ENCODE assay signal across 9 cellular contexts in the genomic region with DNA sequence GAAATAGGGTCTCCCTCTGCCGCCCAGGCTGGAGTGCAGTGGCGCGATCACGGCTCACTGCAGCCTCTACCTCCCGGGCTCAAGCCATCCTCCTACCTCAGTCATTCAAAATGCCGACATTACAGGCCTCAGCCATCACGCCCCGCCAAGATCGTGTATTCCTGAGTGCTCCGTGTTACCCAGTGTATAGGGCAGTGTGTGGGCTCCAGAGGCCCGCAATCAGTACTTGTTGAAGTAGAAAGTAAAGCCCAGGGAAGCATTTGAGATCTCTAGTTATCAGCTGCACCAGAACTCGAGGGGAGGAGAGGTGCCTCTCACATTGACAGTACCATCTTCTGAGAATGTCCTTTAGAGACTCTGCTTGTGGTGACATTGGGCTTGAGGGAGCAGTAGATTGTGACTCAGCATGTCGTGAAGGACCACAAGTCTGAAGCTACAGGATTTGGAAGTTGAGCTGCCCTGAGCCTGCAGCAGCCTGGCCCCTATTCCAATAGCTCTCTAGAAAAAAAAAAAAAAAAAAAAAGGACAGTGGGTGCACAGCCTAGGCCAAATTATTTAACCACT. TPM values are rescaled to one million over a fixed set of nuclear protein-coding genes. Genes with fewer than 3 reads are reported as not detected.
DNase-seq lines count a peak whose midpoint lies in the region; ATAC-seq, FAIRE-seq and TF ChIP-seq lines count a peak whose summit lies in the region.
"Had no signal": no experiment of that assay in that cellular context is flagged by ENCODE, and none has a peak within 500 bp of the region (broad histone marks: within the 10 kb centered on the region; RNA-seq: fewer than 3 reads in every experiment).

No MANE protein-coding gene starts in this region.

- TF ChIP-seq CTCF in HepG2 (CRISPR knock-in tag; IDR thresholded peaks at IDR 0.05) (no peak), right lobe of liver (IDR thresholded peaks at IDR 0.05) (no peak), fibroblast of lung (conservative IDR thresholded peaks at IDR 0.05 in 1 of 2, IDR thresholded peaks at IDR 0.05 in 1 of 2; ENCODE audit: low read depth in 1 of 2, low read length in 2 of 2) (no peak)

- TF ChIP-seq RAD21 in HepG2 (CRISPR knock-in tag; IDR thresholded peaks at IDR 0.05): 0 out of 2 replicates have a peak, but pooled peaks have one; percentile 7

- TF ChIP-seq POLR2A in HepG2 (IDR thresholded peaks at IDR 0.05; ENCODE audit: insufficient read depth in 1 of 2, low read depth in 2 of 2, low read length in 2 of 2): no peak
- TF ChIP-seq POLR2A in right lobe of liver (IDR thresholded peaks at IDR 0.05): no peak

- intact Hi-C loops in HepG2 (cut with micrococcal nuclease; ENCODE audit: unreplicated experiment): loop anchor here (2.0 kb wide), 1 partner anchor 30 kb away; the partner anchor contains the start of gene SPHK1
- intact Hi-C loops in right lobe of liver (cut with DNase I): no loop called here

- H3K4me2 ChIP-seq in HepG2 (ENCODE audit: low read depth, low read length) (peak overlapping the region; percentile 96), fibroblast of lung (ENCODE audit: extremely low read depth, insufficient read depth, low read length) (no peak overlapping the region)

- H3K27me3 ChIP-seq in HepG2 (ENCODE audit: control insufficient read depth in 1 of 2, insufficient read depth in 2 of 2, low read length in 2 of 2): no peaks in the 10 kb centered on the region; a peak in 1 of 5 replicates
- no peaks in the 10 kb centered on the region for H3K27me3 ChIP-seq in right lobe of liver
- H3K27me3 ChIP-seq in fibroblast of lung (ENCODE audit: control insufficient read depth, insufficient read depth, low read length): no peaks in the 10 kb centered on the region
- H3K27me3 ChIP-seq: upper lobe of left lung had no signal

- DNase-seq in HepG2 (ENCODE audit: low spot score) (no peak), right lobe of liver (no peak), RPMI8226 (peak; percentile 23), fibroblast of lung (ENCODE audit: low read depth in 2 of 2) (no peak), mesenteric fat pad (ENCODE audit: low spot score) (no peak)
- no peak for DNase-seq in activated CD8-positive, alpha-beta memory T cell treated with anti-CD3 and anti-CD28 coated beads, Interleukin-2, amount 50 U/mL, for 48 hours

- POLR2A ChIA-PET in HepG2 (lab: Yijun Ruan, JAX): interaction anchor here (0.6 to 24.7 kb wide), 6 partner anchors 9 to 469 kb away, joined by 3 to 1379 read pairs (median 8); partner anchors contain the start of gene SPHK1

- H3K4me1 ChIP-seq in HepG2 (ENCODE audit: insufficient read depth, low read length): peaks cover 64% of the 10 kb centered on the region
- peaks cover 0 to 27% (median 4%) of the 10 kb centered on the region in 4 donors for H3K4me1 ChIP-seq in right lobe of liver
- no peaks in the 10 kb centered on the region for H3K4me1 ChIP-seq in fibroblast of lung (ENCODE audit: control insufficient read depth, extremely low read depth, insufficient read depth, low read length)

- H3K79me2 ChIP-seq in HepG2 (ENCODE audit: insufficient read depth, low read length) (peaks cover 35% of the 10 kb centered on the region), fibroblast of lung (ENCODE audit: control insufficient read depth, insufficient read depth, low read length) (peaks cover 12% of the 10 kb centered on the region)

- H3K27ac ChIP-seq in HepG2 (ENCODE audit: extremely low read length, insufficient read depth, low read length): peak overlapping the region; percentile 99
- H3K27ac ChIP-seq in right lobe of liver: no peak overlapping the region
- no peak overlapping the region for H3K27ac ChIP-seq in fibroblast of lung (ENCODE audit: insufficient read depth, low read length)

- H3K9ac ChIP-seq in HepG2 (ENCODE audit: insufficient read depth, low read depth, low read length) (peak overlapping the region; percentile 96), fibroblast of lung (ENCODE audit: insufficient read depth, low read length) (no peak overlapping the region)

- FAIRE-seq in HepG2 (lab: Jason Lieb, UNC): no peak

- H4K20me1 ChIP-seq in HepG2 (ENCODE audit: insufficient read depth, low read length) (no peaks in the 10 kb centered on the region), fibroblast of lung (ENCODE audit: control insufficient read depth, extremely low read depth, insufficient read depth, low read length) (no peaks in the 10 kb centered on the region)

- ATAC-seq in HepG2 (no peak), right lobe of liver (no peak), HG02763 (IDR thresholded peaks at IDR 0.05; ENCODE audit: unreplicated experiment) (no peak), GM19463 (IDR thresholded peaks at IDR 0.05; ENCODE audit: unreplicated experiment) (no peak)

- peak overlapping the region; percentile 70 for H2AFZ ChIP-seq in HepG2 (ENCODE audit: low read length)
- H2AFZ ChIP-seq in fibroblast of lung (ENCODE audit: low read length): peak overlapping the region; percentile 5

- no TSS peak for BruUV-seq in HepG2 (replicated peaks; lab: Mats Ljungman, UMichigan)

- in situ Hi-C loops in HepG2 (cut with HindIII; ENCODE audit: extremely low pct_ligation_motif_present, low pct_unique_long_range_greater_than_20kb): loop anchor here (5.0 kb wide), 1 partner anchor 32 kb away; no protein-coding TSS in a partner anchor

- no peak for TF ChIP-seq EP300 in HepG2 (IDR thresholded peaks at IDR 0.05; ENCODE audit: low read depth in 2 of 2, low read length in 2 of 2)
- TF ChIP-seq EP300 in HepG2 (CRISPR knock-in tag; IDR thresholded peaks at IDR 0.05; ENCODE audit: borderline replicate concordance): no peak

- H3K9me3 ChIP-seq in HepG2 (ENCODE audit: low read length) (no peaks in the 10 kb centered on the region), right lobe of liver (no peaks in the 10 kb centered on the region), fibroblast of lung (ENCODE audit: control insufficient read depth, insufficient read depth, low read depth, low read length) (no peaks in the 10 kb centered on the region)
- H3K9me3 ChIP-seq: upper lobe of left lung had no signal

- H3K36me3 ChIP-seq in HepG2 (replicated peaks in 1 of 2; ENCODE audit: control insufficient read depth in 1 of 2, insufficient read depth in 2 of 2, low read length in 2 of 2) (no peaks in the 10 kb centered on the region; a peak in 1 of 5 replicates), right lobe of liver (no peaks in the 10 kb centered on the region), fibroblast of lung (ENCODE audit: control insufficient read depth, insufficient read depth, low read length) (no peaks in the 10 kb centered on the region)
- H3K36me3 ChIP-seq: upper lobe of left lung had no signal

- peak overlapping the region; percentile 87 to 99 (median 98) for H3K4me3 ChIP-seq in HepG2 (replicated peaks in 1 of 3; ENCODE audit: insufficient read depth in 1 of 3, low read depth in 2 of 3, low read length in 3 of 3)
- no peak overlapping the region for H3K4me3 ChIP-seq in right lobe of liver
- H3K4me3 ChIP-seq in fibroblast of lung (replicated peaks in 1 of 4; ENCODE audit: control extremely low read depth in 1 of 4, insufficient read depth in 1 of 4, low read depth in 3 of 4, low read length in 4 of 4): no peak overlapping the region

- CTCF ChIA-PET in HepG2 (lab: Yijun Ruan, JAX; ENCODE audit: low intra/inter-chr PET ratio, low total read pairs): interaction anchor here (1.8 kb wide), 1 partner anchor 31 kb away, joined by 6 read pairs; no protein-coding TSS in a partner anchor

- 1% methylated on average over 12 of the region's 13 CpGs for WGBS in HepG2 (ENCODE audit: low lambda C conversion rate)
- WGBS in right lobe of liver (ENCODE audit: insufficient coverage, low coverage, low lambda C conversion rate, missing lambda C conversion rate): 58% methylated on average over 10 of the region's 13 CpGs

RNA-seq across cellular contexts. Expression of gene PRPSAP1, which starts 1.1 kb away (rescaled TPM):
- total RNA-seq in HepG2 (2016; rRNA removed; fragmentation: Illumina TruSeq; extraction: Trizol): 91.1 and 115 TPM in 2 replicates
- 50.9 and 56.3 TPM in 2 replicates for total RNA-seq in HepG2 (2016; cell fraction: cytosol; rRNA removed; fragmentation: Illumina TruSeq; extraction: Trizol; ENCODE audit: low read depth)
- total RNA-seq in HepG2 (2016; cell fraction: insoluble cytoplasmic fraction; rRNA removed; fragmentation: Illumina TruSeq; extraction: Trizol): 93.8 and 106 TPM in 2 replicates
- total RNA-seq in HepG2 (2016; cell fraction: membrane; rRNA removed; fragmentation: Illumina TruSeq; extraction: Trizol): 62.1 and 63.3 TPM in 2 replicates
- 97.5 and 106 TPM in 2 replicates for total RNA-seq in HepG2 (2016; cell fraction: nucleus; rRNA removed; fragmentation: Illumina TruSeq; extraction: Trizol)
- polyA plus RNA-seq in HepG2 (2011; rRNA removed): 314 and 325 TPM in 2 replicates
- polyA plus RNA-seq in HepG2 (2011; cell fraction: cytosol; rRNA removed): 244 and 264 TPM in 2 replicates
- 676 and 852 TPM in 2 replicates for polyA plus RNA-seq in HepG2 (2011; cell fraction: nucleus; rRNA removed)
- polyA plus RNA-seq in HepG2 (2012): 192 and 251 TPM in 2 replicates
- polyA plus RNA-seq in HepG2 (2016; cell fraction: cytosol; fragmentation: Illumina TruSeq; extraction: Trizol; ENCODE audit: low read depth): 24.9 and 31.2 TPM in 2 replicates
- 142 and 162 TPM in 2 replicates for polyA plus RNA-seq in HepG2 (2016; cell fraction: insoluble cytoplasmic fraction; fragmentation: Illumina TruSeq; extraction: Trizol; ENCODE audit: low read depth)
- 50.3 and 53.9 TPM in 2 replicates for polyA plus RNA-seq in HepG2 (2016; cell fraction: membrane; fragmentation: Illumina TruSeq; extraction: Trizol; ENCODE audit: low read depth)
- polyA plus RNA-seq in HepG2 (2016; cell fraction: nucleus; fragmentation: Illumina TruSeq; extraction: Trizol; ENCODE audit: insufficient read depth, low read depth): 198 and 200 TPM in 2 replicates
- 54.9 and 219 TPM in 2 replicates for polyA minus RNA-seq in HepG2 (2011; rRNA and poly(A)+ RNA removed; ENCODE audit: low replicate concordance)
- 108 and 118 TPM in 2 replicates for polyA minus RNA-seq in HepG2 (2011; cell fraction: cytosol; rRNA and poly(A)+ RNA removed)
- 292 and 371 TPM in 2 replicates for polyA minus RNA-seq in HepG2 (2011; cell fraction: nucleus; rRNA and poly(A)+ RNA removed)
- 10 to 100 TPM; 39.3 to 55.6 (median 45.1) TPM for total RNA-seq in right lobe of liver
- 32.7 and 59.8 TPM in 2 replicates for total RNA-seq in fibroblast of lung
- 56.8 and 56.9 TPM in 2 replicates for polyA plus RNA-seq in fibroblast of lung
- polyA plus RNA-seq in fibroblast of lung (2012): 27.2 and 36.6 TPM in 2 replicates
- polyA minus RNA-seq in fibroblast of lung (ENCODE audit: low replicate concordance): 31.1 and 44.1 TPM in 2 replicates
- total RNA-seq in mesenteric fat pad: 38.2 TPM

RNA-seq across cellular contexts. Expression of gene SPHK1, which starts 29.6 kb away (rescaled TPM):
- total RNA-seq in HepG2 (2016; rRNA removed; fragmentation: Illumina TruSeq; extraction: Trizol): 111 and 160 TPM in 2 replicates
- total RNA-seq in HepG2 (2016; cell fraction: cytosol; rRNA removed; fragmentation: Illumina TruSeq; extraction: Trizol; ENCODE audit: low read depth): 48.7 and 63.1 TPM in 2 replicates
- 101 and 161 TPM in 2 replicates for total RNA-seq in HepG2 (2016; cell fraction: insoluble cytoplasmic fraction; rRNA removed; fragmentation: Illumina TruSeq; extraction: Trizol)
- total RNA-seq in HepG2 (2016; cell fraction: membrane; rRNA removed; fragmentation: Illumina TruSeq; extraction: Trizol): 105 and 128 TPM in 2 replicates
- 124 and 150 TPM in 2 replicates for total RNA-seq in HepG2 (2016; cell fraction: nucleus; rRNA removed; fragmentation: Illumina TruSeq; extraction: Trizol)
- 129 and 137 TPM in 2 replicates for polyA plus RNA-seq in HepG2 (2011; rRNA removed)
- 113 and 185 TPM in 2 replicates for polyA plus RNA-seq in HepG2 (2011; cell fraction: cytosol; rRNA removed)
- polyA plus RNA-seq in HepG2 (2011; cell fraction: nucleus; rRNA removed): 814 and 941 TPM in 2 replicates
- polyA plus RNA-seq in HepG2 (2012): 59.0 and 123 TPM in 2 replicates
- 41.1 and 53.2 TPM in 2 replicates for polyA plus RNA-seq in HepG2 (2016; cell fraction: cytosol; fragmentation: Illumina TruSeq; extraction: Trizol; ENCODE audit: low read depth)
- 89.1 and 103 TPM in 2 replicates for polyA plus RNA-seq in HepG2 (2016; cell fraction: insoluble cytoplasmic fraction; fragmentation: Illumina TruSeq; extraction: Trizol; ENCODE audit: low read depth)
- 74.4 and 85.2 TPM in 2 replicates for polyA plus RNA-seq in HepG2 (2016; cell fraction: membrane; fragmentation: Illumina TruSeq; extraction: Trizol; ENCODE audit: low read depth)
- 289 and 305 TPM in 2 replicates for polyA plus RNA-seq in HepG2 (2016; cell fraction: nucleus; fragmentation: Illumina TruSeq; extraction: Trizol; ENCODE audit: insufficient read depth, low read depth)
- 11.2 and 115 TPM in 2 replicates for polyA minus RNA-seq in HepG2 (2011; rRNA and poly(A)+ RNA removed; ENCODE audit: low replicate concordance)
- polyA minus RNA-seq in HepG2 (2011; cell fraction: cytosol; rRNA and poly(A)+ RNA removed): 29.9 and 32.1 TPM in 2 replicates
- 63.9 and 90.6 TPM in 2 replicates for polyA minus RNA-seq in HepG2 (2011; cell fraction: nucleus; rRNA and poly(A)+ RNA removed)
- 1 to 10 TPM in 4 of 6 experiments, under 1 TPM in 2; 0.35 to 2.6 (median 1.5) TPM for total RNA-seq in right lobe of liver
- total RNA-seq in fibroblast of lung: 5.0 and 22.3 TPM in 2 replicates
- 9.4 and 11.5 TPM in 2 replicates for polyA plus RNA-seq in fibroblast of lung
- polyA plus RNA-seq in fibroblast of lung (2012): 14.2 and 21.4 TPM in 2 replicates
- 8.8 and 10.8 TPM in 2 replicates for polyA minus RNA-seq in fibroblast of lung (ENCODE audit: low replicate concordance)
- total RNA-seq in mesenteric fat pad: 26.5 TPM

RNA-seq across cellular contexts. Expression of gene QRICH2, which starts 46.8 kb away (rescaled TPM):
- total RNA-seq in HepG2 (2016; rRNA removed; fragmentation: Illumina TruSeq; extraction: Trizol): 2.7 and 3.7 TPM in 2 replicates
- total RNA-seq in HepG2 (2016; cell fraction: cytosol; rRNA removed; fragmentation: Illumina TruSeq; extraction: Trizol; ENCODE audit: low read depth): 3.1 and 3.3 TPM in 2 replicates
- total RNA-seq in HepG2 (2016; cell fraction: insoluble cytoplasmic fraction; rRNA removed; fragmentation: Illumina TruSeq; extraction: Trizol): 2.3 and 3.7 TPM in 2 replicates
- total RNA-seq in HepG2 (2016; cell fraction: membrane; rRNA removed; fragmentation: Illumina TruSeq; extraction: Trizol): 4.0 and 4.5 TPM in 2 replicates
- total RNA-seq in HepG2 (2016; cell fraction: nucleus; rRNA removed; fragmentation: Illumina TruSeq; extraction: Trizol): 4.4 and 6.1 TPM in 2 replicates
- polyA plus RNA-seq in HepG2 (2011; rRNA removed): 5.7 and 11.5 TPM in 2 replicates
- 3.4 and 3.8 TPM in 2 replicates for polyA plus RNA-seq in HepG2 (2011; cell fraction: cytosol; rRNA removed)
- polyA plus RNA-seq in HepG2 (2011; cell fraction: nucleus; rRNA removed): 58.0 and 60.6 TPM in 2 replicates
- 1.5 and 7.5 TPM in 2 replicates for polyA plus RNA-seq in HepG2 (2012)
- 0.94 and 1.1 TPM in 2 replicates for polyA plus RNA-seq in HepG2 (2016; cell fraction: cytosol; fragmentation: Illumina TruSeq; extraction: Trizol; ENCODE audit: low read depth)
- polyA plus RNA-seq in HepG2 (2016; cell fraction: insoluble cytoplasmic fraction; fragmentation: Illumina TruSeq; extraction: Trizol; ENCODE audit: low read depth): 1.2 TPM in 2 replicates
- 1.0 and 1.5 TPM in 2 replicates for polyA plus RNA-seq in HepG2 (2016; cell fraction: membrane; fragmentation: Illumina TruSeq; extraction: Trizol; ENCODE audit: low read depth)
- 10.2 and 12.1 TPM in 2 replicates for polyA plus RNA-seq in HepG2 (2016; cell fraction: nucleus; fragmentation: Illumina TruSeq; extraction: Trizol; ENCODE audit: insufficient read depth, low read depth)
- 6.3 and 21.9 TPM in 2 replicates for polyA minus RNA-seq in HepG2 (2011; rRNA and poly(A)+ RNA removed; ENCODE audit: low replicate concordance)
- polyA minus RNA-seq in HepG2 (2011; cell fraction: cytosol; rRNA and poly(A)+ RNA removed): 2.5 and 3.3 TPM in 2 replicates
- 12.0 and 17.0 TPM in 2 replicates for polyA minus RNA-seq in HepG2 (2011; cell fraction: nucleus; rRNA and poly(A)+ RNA removed)
- total RNA-seq in right lobe of liver: 1 to 10 TPM in 4 of 6 experiments, under 1 TPM in 2; 0.43 to 2.2 (median 1.5) TPM
- 4.3 and 4.6 TPM in 2 replicates for total RNA-seq in fibroblast of lung
- 0.26 and 0.42 TPM in 2 replicates for polyA plus RNA-seq in fibroblast of lung
- polyA plus RNA-seq in fibroblast of lung (2012): 0.20 and 0.54 TPM in 2 replicates
- polyA minus RNA-seq in fibroblast of lung (ENCODE audit: low replicate concordance): 4.0 and 4.2 TPM in 2 replicates
- total RNA-seq in mesenteric fat pad: 1.3 TPM

Comparison
In these comparisons a context has a peak if more than half of its experiments do, and no peak if none do; other contexts are left out.
1. H3K4me3 ChIP-seq: peak in HepG2 (3 of 3); none in right lobe of liver (0 of 3) and fibroblast of lung (0 of 4).